ENCODE assay signal across 28 cellular contexts in genomic region chr6:149783551-149783950, GRCh38.
"Had no signal": no experiment of that assay in that cellular context is flagged by ENCODE, and none has a peak within 500 bp of the region (broad histone marks: within the 10 kb centered on the region; RNA-seq: fewer than 3 reads in every experiment).

No MANE protein-coding gene starts in this region.

- DNase-seq: dermis blood vessel endothelial cell; dorsolateral prefrontal cortex; effector CD4-positive, alpha-beta T cell; effector memory CD4-positive, alpha-beta T cell; esophagus squamous epithelium; foreskin fibroblast; foreskin melanocyte; gastrocnemius medialis; glutamatergic neuron; head of caudate nucleus; hypothalamus; immature natural killer cell; islet precursor cell; kidney; kidney glomerular epithelial cell; left cardiac atrium; left lung; left ventricle myocardium superior; lower lobe of right lung; mesenchymal stem cell; mucosa of descending colon; naive B cell had no signal

- H3K4me3 Mint-ChIP-seq: immature natural killer cell, mesothelial cell of epicardium, naive B cell had no signal

- H3K36me3 ChIP-seq: gastrocnemius medialis had no signal

- H3K27ac ChIP-seq: coronary artery, dorsolateral prefrontal cortex, esophagus squamous epithelium, gastrocnemius medialis, hepatocyte, left lung, lower lobe of right lung had no signal

- H3K9me3 Mint-ChIP-seq: immature natural killer cell, mesothelial cell of epicardium, naive B cell had no signal

- H3K27ac Mint-ChIP-seq: immature natural killer cell, mesothelial cell of epicardium had no signal

- H3K27me3 ChIP-seq: dorsolateral prefrontal cortex, esophagus squamous epithelium, gastrocnemius medialis, hepatocyte, left lung had no signal

- H3K9me3 ChIP-seq: esophagus squamous epithelium, gastrocnemius medialis, left lung, lower lobe of right lung, mucosa of descending colon had no signal

- H3K4me1 ChIP-seq: esophagus squamous epithelium, gastrocnemius medialis, left lung had no signal

- FAIRE-seq: colon, endothelial cell of umbilical vein, kidney had no signal

- ATAC-seq: esophagus mucosa, gastrocnemius medialis, left cardiac atrium, left lung, left ventricle myocardium superior, lower lobe of right lung, mucosa of descending colon had no signal

- H3K27me3 Mint-ChIP-seq: naive B cell had no signal

- H3K4me3 ChIP-seq: coronary artery, dorsolateral prefrontal cortex, esophagus squamous epithelium, gastrocnemius medialis, hepatocyte, left lung, lower lobe of right lung, mucosa of descending colon had no signal

- H3K4me1 Mint-ChIP-seq: naive B cell had no signal
